Comparison of ENCODE assay signal across 8 cellular contexts in the genomic region with DNA sequence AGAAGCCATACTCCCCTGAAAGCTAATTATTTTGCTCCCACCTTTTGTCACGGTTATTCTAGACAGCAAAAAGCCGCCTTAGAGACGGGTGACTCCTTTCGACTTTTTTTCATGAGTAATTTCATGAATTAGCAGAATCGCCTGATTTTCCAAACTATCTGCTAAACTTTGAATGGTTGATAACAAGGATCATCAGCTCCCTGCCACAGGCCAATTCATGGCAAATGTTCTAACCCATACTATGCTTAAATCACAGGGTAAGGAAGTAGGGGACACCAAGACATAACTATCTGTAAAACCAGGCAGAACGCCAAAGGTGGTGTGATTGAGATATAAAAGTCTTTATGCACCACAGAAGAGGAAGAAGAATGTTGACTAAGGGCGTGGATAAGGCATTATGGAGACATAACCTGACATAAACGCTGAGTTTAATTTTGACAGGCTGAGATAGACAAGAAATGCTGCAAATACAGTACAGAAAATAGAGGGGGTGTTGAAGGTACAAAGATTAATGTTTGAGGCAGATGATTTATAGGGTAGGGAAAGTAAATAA. TPM values are rescaled to one million over a fixed set of nuclear protein-coding genes. Genes with fewer than 3 reads are reported as not detected.
A peak's percentile ranks its signal among the peaks of the same experiment; 100 is the strongest.
DNase-seq lines count a peak whose midpoint lies in the region; ATAC-seq lines count a peak whose summit lies in the region.

No MANE protein-coding gene starts in this region.

- H3K4me1 Mint-ChIP-seq in central memory CD8-positive, alpha-beta T cell, result peaks cover 25% of the 10 kb centered on the region

- H3K36me3 Mint-ChIP-seq in central memory CD8-positive, alpha-beta T cell (ENCODE audit: insufficient read depth), result peaks cover 6% of the 10 kb centered on the region

- H3K27ac Mint-ChIP-seq in central memory CD8-positive, alpha-beta T cell (ENCODE audit: low read depth), result no peak overlapping the region

- H3K27me3 Mint-ChIP-seq in central memory CD8-positive, alpha-beta T cell, result peaks cover 9% of the 10 kb centered on the region

- peak overlapping the region; percentile 87 for H3K4me3 Mint-ChIP-seq in central memory CD8-positive, alpha-beta T cell

- DNase-seq in NCI-H2196 (lab: John Stamatoyannopoulos, UW; ENCODE audit: unreplicated experiment) (peak; percentile 1), NCI-H2196 treated with DMSO at 0.1 percent for 48 hours (lab: John Stamatoyannopoulos, UW; ENCODE audit: unreplicated experiment) (no peak), NOMO-1 (lab: John Stamatoyannopoulos, UW; ENCODE audit: unreplicated experiment in 2 of 2) (peak; percentile 84 to 93), myocyte (ENCODE audit: low read depth) (peak; percentile 8)
- no peak for DNase-seq in central memory CD8-positive, alpha-beta T cell (ENCODE audit: low spot score in 2 of 2)

- ATAC-seq in central memory CD8-positive, alpha-beta T cell (replicated peaks; ENCODE audit: extremely low read depth, poor library complexity, severe bottlenecking), result no peak
- ATAC-seq in HG03442 (IDR thresholded peaks at IDR 0.05; ENCODE audit: unreplicated experiment), result no peak
- no peak for ATAC-seq in HG02885 (IDR thresholded peaks at IDR 0.05; ENCODE audit: poor library complexity, unreplicated experiment)
- ATAC-seq in HG02981 (IDR thresholded peaks at IDR 0.05; ENCODE audit: unreplicated experiment), result no peak

- H3K9me3 Mint-ChIP-seq in central memory CD8-positive, alpha-beta T cell, result no peaks in the 10 kb centered on the region

RNA-seq across cellular contexts. Expression of gene DMXL2, which starts 0.9 kb away (rescaled TPM):
- total RNA-seq in myocyte, result 27.9 and 29.6 TPM in 2 replicates
- polyA plus RNA-seq in myocyte (2012), result 8.5 TPM

RNA-seq across cellular contexts. Expression of gene SCG3, which starts 57.8 kb away (rescaled TPM):
- not detected in 2 replicates for total RNA-seq in myocyte
- polyA plus RNA-seq in myocyte (2012), result not detected

Comparison
In these comparisons a context has a peak if more than half of its experiments do, and no peak if none do; other contexts are left out.
1. DNase-seq: peak in NCI-H2196 (single experiment), NOMO-1 (2 of 2) and myocyte (single experiment); none in NCI-H2196 treated with DMSO at 0.1 percent for 48 hours (single experiment) and central memory CD8-positive, alpha-beta T cell (0 of 2).